In genomic region chr1:110106013-110106941, GRCh38 we compare ENCODE assay signal across 8 cellular contexts. TPM values are rescaled to one million over a fixed set of nuclear protein-coding genes. Genes with fewer than 3 reads are reported as not detected.
DNase-seq lines count a peak whose midpoint lies in the region; ATAC-seq and TF ChIP-seq lines count a peak whose summit lies in the region.

No MANE protein-coding gene starts in this region.

- H3K27ac ChIP-seq in SJSA1: no peak overlapping the region

- peak; percentile 91 for ATAC-seq in Right ventricle myocardium superior (ENCODE audit: poor library complexity)

- H3K27me3 ChIP-seq in SJSA1 (replicated peaks): no peaks in the 10 kb centered on the region; the same call in 1 of the 2 replicates

- peak; percentile 99 for TF ChIP-seq CTCF in GM12872 (IDR thresholded peaks at IDR 0.05; ENCODE audit: insufficient read depth, low read depth, low read length)
- peak; percentile 98 for TF ChIP-seq CTCF in LNCaP clone FGC (IDR thresholded peaks at IDR 0.05; ENCODE audit: control insufficient read depth, extremely low read depth, insufficient read depth)
- peak; percentile 89 for TF ChIP-seq CTCF in progenitor cell of endocrine pancreas (IDR thresholded peaks at IDR 0.05; ENCODE audit: unreplicated experiment)

- H3K4me1 Mint-ChIP-seq in progenitor cell of endocrine pancreas (ENCODE audit: low read depth): no peaks in the 10 kb centered on the region

- H3K9me3 ChIP-seq in SJSA1 (replicated peaks): no peaks in the 10 kb centered on the region

- H3K27me3 Mint-ChIP-seq in progenitor cell of endocrine pancreas: peaks cover 76% of the 10 kb centered on the region

- no peak overlapping the region for H3K27ac Mint-ChIP-seq in progenitor cell of endocrine pancreas

- H3K36me3 ChIP-seq in SJSA1: no peaks in the 10 kb centered on the region

- peak; percentile 57 for DNase-seq in A172 (ENCODE audit: low spot score)
- DNase-seq in LNCaP clone FGC (ENCODE audit: low read depth): peak; percentile 57
- peak; percentile 33 to 70 for DNase-seq in SJSA1 (ENCODE audit: low read depth in 1 of 2, low spot score in 2 of 2)
- DNase-seq in activated naive CD4-positive, alpha-beta T cell treated with anti-CD3 and anti-CD28 coated beads, Interleukin-2, amount 50 U/mL, for 16 hours: peak; percentile 60
- DNase-seq in Right ventricle myocardium superior: peak; percentile 74
- peak; percentile 72 for DNase-seq in progenitor cell of endocrine pancreas (ENCODE audit: low spot score, unreplicated experiment)
- DNase-seq in GOT3 (lab: John Stamatoyannopoulos, UW): no peak

- H3K4me1 ChIP-seq in SJSA1 (replicated peaks): 0 out of 2 replicates have a peak, but pooled peaks cover 4% of the 10 kb centered on the region

- H3K4me3 ChIP-seq in LNCaP clone FGC (ENCODE audit: low read depth, low read length) (no peak overlapping the region), SJSA1 (no peak overlapping the region)

- H3K4me3 Mint-ChIP-seq in progenitor cell of endocrine pancreas (ENCODE audit: low read depth): no peak overlapping the region

- H3K36me3 Mint-ChIP-seq in progenitor cell of endocrine pancreas (ENCODE audit: insufficient read depth): no peaks in the 10 kb centered on the region

- H3K9me3 Mint-ChIP-seq in progenitor cell of endocrine pancreas (ENCODE audit: low read depth): no peaks in the 10 kb centered on the region

- intact Hi-C loops in Right ventricle myocardium superior (cut with DNase I): loop anchor here (2.0 kb wide), 1 partner anchor 51 kb away; no protein-coding TSS in a partner anchor

RNA-seq across cellular contexts. Expression of gene UBL4B, which starts 6.0 kb away (rescaled TPM):
- total RNA-seq in A172 (2014; rRNA removed; shearing (Covaris generic)): 0.83 TPM in 1 of 2 replicates, not detected in the other
- total RNA-seq in SJSA1 (2014; rRNA removed; shearing (Covaris generic)): not detected in 2 replicates
- not detected for total RNA-seq in Right ventricle myocardium superior
- total RNA-seq in progenitor cell of endocrine pancreas: 0.20 TPM in 1 of 2 replicates, not detected in the other

RNA-seq across cellular contexts. Expression of gene ALX3, which starts 35.8 kb away (rescaled TPM):
- total RNA-seq in A172 (2014; rRNA removed; shearing (Covaris generic)): not detected in 2 replicates
- total RNA-seq in SJSA1 (2014; rRNA removed; shearing (Covaris generic)): not detected in 2 replicates
- total RNA-seq in Right ventricle myocardium superior (not detected), progenitor cell of endocrine pancreas (2.8 and 3.7 TPM in 2 replicates)

RNA-seq across cellular contexts. Expression of gene SLC6A17, which starts 44.0 kb away (rescaled TPM):
- total RNA-seq in A172 (2014; rRNA removed; shearing (Covaris generic)): 0.33 and 0.34 TPM in 2 replicates
- 1.0 and 2.1 TPM in 2 replicates for total RNA-seq in SJSA1 (2014; rRNA removed; shearing (Covaris generic))
- total RNA-seq in Right ventricle myocardium superior: not detected
- total RNA-seq in progenitor cell of endocrine pancreas: 0.11 TPM in 1 of 2 replicates, not detected in the other
